Comparison of ENCODE assay signal across 1 cellular context in the genomic region with DNA sequence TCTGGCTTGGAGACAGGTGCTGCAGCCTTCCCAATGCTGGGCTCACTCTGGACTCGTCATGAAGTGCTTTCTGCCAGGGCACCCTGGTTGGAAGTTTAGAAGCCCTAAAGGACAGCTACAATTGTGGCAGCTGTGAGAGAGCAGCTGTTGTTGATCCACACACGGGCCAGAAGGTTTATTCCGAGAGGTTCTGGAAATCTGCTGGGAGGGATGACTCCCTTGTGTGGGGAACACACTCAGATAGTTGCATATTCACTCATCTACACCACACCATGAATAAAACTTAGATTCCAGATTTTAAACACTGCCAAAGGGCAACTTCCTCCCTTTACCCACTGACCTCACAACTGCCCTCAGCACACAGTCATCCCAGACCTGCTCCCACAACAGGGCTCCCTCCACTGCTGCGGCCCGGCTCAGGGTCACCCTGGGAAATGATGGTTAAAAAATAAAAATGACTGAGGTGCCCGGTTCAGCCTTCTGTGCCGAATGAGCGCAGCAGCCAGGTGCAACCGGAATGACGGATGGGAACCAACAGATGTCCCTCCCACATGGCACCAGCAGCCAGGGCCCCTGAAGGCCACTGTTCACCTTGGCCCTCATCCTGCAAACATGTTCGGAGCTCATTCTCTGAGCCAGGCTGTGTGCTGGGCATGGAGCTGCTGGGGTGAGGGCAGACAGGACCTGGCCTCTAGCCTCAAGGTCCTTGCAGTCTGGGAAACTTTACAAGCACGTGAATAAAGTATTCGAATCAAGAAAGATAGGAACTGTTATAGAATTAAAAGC.
TF ChIP-seq lines count a peak whose summit lies in the region.

No MANE protein-coding gene starts in this region.

TF ChIP-seq in IMR-90, 13 proteins besides CTCF, POLR2A, EP300 and RAD21:
- no peak for TF ChIP-seq CHD1 (IDR thresholded peaks at IDR 0.05; ENCODE audit: low read depth, low read length)
